In genomic region chr10:26372513-26373354, GRCh38 we compare ENCODE assay signal across 13 cellular contexts.
A peak's percentile ranks its signal among the peaks of the same experiment; 100 is the strongest.
DNase-seq lines count a peak whose midpoint lies in the region; ATAC-seq lines count a peak whose summit lies in the region.
"Had no signal": no experiment of that assay in that cellular context is flagged by ENCODE, and none has a peak within 500 bp of the region (broad histone marks: within the 10 kb centered on the region; RNA-seq: fewer than 3 reads in every experiment).

No MANE protein-coding gene starts in this region.

- no peaks in the 10 kb centered on the region for H3K36me3 ChIP-seq in H7 (replicated peaks; ENCODE audit: control insufficient read depth, insufficient read depth, low read length)

- peak; percentile 61 for DNase-seq in RPMI8226
- DNase-seq in SKM-1 (lab: John Stamatoyannopoulos, UW; ENCODE audit: unreplicated experiment) = no peak
- no peak for DNase-seq in H7
- no peak for DNase-seq in cerebellum (ENCODE audit: low spot score)
- DNase-seq in HuH-7.5 (ENCODE audit: low spot score) = no peak
- DNase-seq: activated CD4-positive, alpha-beta T cell treated with anti-CD3 and anti-CD28 coated beads, Interleukin-2, amount 10 ng/mL, durations not matched to agents 7 days and 5 days; activated naive CD8-positive, alpha-beta T cell treated with anti-CD3 and anti-CD28 coated beads, Interleukin-2, amount 50 U/mL, for 24 hours; NCI-H2081 treated with DMSO at 0.1 percent for 48 hours had no signal

- peak; percentile 64 for ATAC-seq in GM18867 (IDR thresholded peaks at IDR 0.05; ENCODE audit: unreplicated experiment)
- ATAC-seq in GM21529 (IDR thresholded peaks at IDR 0.05; ENCODE audit: unreplicated experiment) = peak; percentile 70
- ATAC-seq in HG03108 (IDR thresholded peaks at IDR 0.05; ENCODE audit: unreplicated experiment) = peak; percentile 65
- ATAC-seq: activated naive CD8-positive, alpha-beta T cell treated with anti-CD3 and anti-CD28 coated beads, Interleukin-2, amount 50 U/mL, for 24 hours; Right ventricle myocardium inferior had no signal

- no peaks in the 10 kb centered on the region for H3K27me3 ChIP-seq in H7 (ENCODE audit: control insufficient read depth, insufficient read depth, low read length)

- H3K4me3 ChIP-seq in H7 (ENCODE audit: insufficient read depth, low read depth, low read length) = no peak overlapping the region
- H3K4me3 ChIP-seq: lung had no signal
